In genomic region chr11:57502376-57502775, GRCh38 we compare ENCODE assay signal across 18 cellular contexts. TPM values are rescaled to one million over a fixed set of nuclear protein-coding genes. Genes with fewer than 3 reads are reported as not detected.
"Had no signal": no experiment of that assay in that cellular context is flagged by ENCODE, and none has a peak within 500 bp of the region (broad histone marks: within the 10 kb centered on the region; RNA-seq: fewer than 3 reads in every experiment).

No MANE protein-coding gene starts in this region.

- H3K4me3 ChIP-seq: ascending aorta, lung, neural progenitor cell, ovary, smooth muscle cell, tibial artery, vagina had no signal

- H3K9me3 ChIP-seq: ascending aorta, ovary, tibial artery, vagina had no signal

- H3K36me3 ChIP-seq: ascending aorta, neural progenitor cell, ovary, vagina had no signal

- DNase-seq: activated CD4-positive, alpha-beta T cell treated with anti-CD3 and anti-CD28 coated beads, Interleukin-2, amount 50 U/mL, for 1 hour; activated CD4-positive, CD25-positive, alpha-beta regulatory T cell; activated naive CD4-positive, alpha-beta T cell treated with Interleukin-2 at 50 U/mL for 16 hours; activated naive CD8-positive, alpha-beta T cell treated with anti-CD3 and anti-CD28 coated beads, Interleukin-2, amount 50 U/mL, for 24 hours; activated T-cell treated with anti-CD3 and anti-CD28 coated beads, Interleukin-2, amount 50 U/mL, for 72 hours; cortex of kidney; effector CD8-positive, alpha-beta T cell; hippocampal formation; kidney glomerular epithelial cell; midbrain; ovary; T-helper 17 cell; tibial artery had no signal

- H3K27me3 ChIP-seq: ascending aorta, ovary, tibial artery, vagina had no signal

- ATAC-seq: activated naive CD8-positive, alpha-beta T cell treated with anti-CD3 and anti-CD28 coated beads, Interleukin-2, amount 50 U/mL, for 24 hours; activated T-cell treated with anti-CD3 and anti-CD28 coated beads, Interleukin-2, amount 50 U/mL, for 72 hours; T-helper 17 cell had no signal

- H3K27ac ChIP-seq: ascending aorta, neural progenitor cell, vagina had no signal

- H2AFZ ChIP-seq: neural progenitor cell had no signal

- H3K4me1 ChIP-seq: neural progenitor cell had no signal

- H3K9ac ChIP-seq: neural progenitor cell had no signal

- H3K4me2 ChIP-seq: neural progenitor cell, smooth muscle cell had no signal

RNA-seq across cellular contexts. Expression of gene TIMM10, which starts 28.2 kb away (rescaled TPM):
- total RNA-seq: ascending aorta had no signal

RNA-seq across cellular contexts. Expression of gene SMTNL1, which starts 35.0 kb away (rescaled TPM):
- total RNA-seq: activated T-cell treated with anti-CD3 and anti-CD28 coated beads, Interleukin-2, amount 50 U/mL, for 72 hours; ascending aorta; lung; ovary; smooth muscle cell; T-helper 17 cell; vagina had no signal
- polyA plus RNA-seq: lung, ovary, smooth muscle cell had no signal

RNA-seq across cellular contexts. Expression of gene RTN4RL2, which starts 42.0 kb away (rescaled TPM):
- total RNA-seq: smooth muscle cell had no signal
